10 cellular contexts compared by ENCODE assay signal in genomic region chr6:163438940-163439335, GRCh38. TPM values are rescaled to one million over a fixed set of nuclear protein-coding genes. Genes with fewer than 3 reads are reported as not detected.
DNase-seq lines count a peak whose midpoint lies in the region; ATAC-seq and TF ChIP-seq lines count a peak whose summit lies in the region.
"Had no signal": no experiment of that assay in that cellular context is flagged by ENCODE, and none has a peak within 500 bp of the region (broad histone marks: within the 10 kb centered on the region; RNA-seq: fewer than 3 reads in every experiment).

No MANE protein-coding gene starts in this region.

- peak; percentile 28 for DNase-seq in activated T-cell treated with anti-CD3 and anti-CD28 coated beads for 1 hour (ENCODE audit: low read depth)
- DNase-seq in activated T-cell treated with anti-CD3 and anti-CD28 coated beads, Interleukin-2, amount 50 U/mL, for 24 hours: no peak
- DNase-seq in NCI-H82 (lab: John Stamatoyannopoulos, UW): peak; percentile 69
- DNase-seq in glutamatergic neuron: peak; percentile 22
- peak; percentile 62 for DNase-seq in stomach
- no peak for DNase-seq in DMS79 (lab: John Stamatoyannopoulos, UW)
- no peak for DNase-seq in upper lobe of left lung
- no peak for DNase-seq in lower leg skin (ENCODE audit: low spot score in 2 of 2)
- DNase-seq: H9, NCI-H2227 treated with DMSO at 0.1 percent for 48 hours had no signal

- no peaks in the 10 kb centered on the region for H3K27me3 Mint-ChIP-seq in activated T-cell treated with anti-CD3 and anti-CD28 coated beads, Interleukin-2, amount 50 U/mL, for 24 hours
- H3K27me3 Mint-ChIP-seq in glutamatergic neuron (ENCODE audit: unreplicated experiment): no peaks in the 10 kb centered on the region

- no peak for TF ChIP-seq POLR2A in stomach (IDR thresholded peaks at IDR 0.05)
- no peak for TF ChIP-seq POLR2A in upper lobe of left lung (IDR thresholded peaks at IDR 0.05)
- no peak for TF ChIP-seq POLR2A in lower leg skin (IDR thresholded peaks at IDR 0.05)

- ATAC-seq in upper lobe of left lung (ENCODE audit: low FRiP score in 2 of 2): no peak

- no peak overlapping the region for H3K27ac ChIP-seq in stomach
- H3K27ac ChIP-seq in upper lobe of left lung: no peak overlapping the region

- no peak overlapping the region for H3K4me3 Mint-ChIP-seq in activated T-cell treated with anti-CD3 and anti-CD28 coated beads, Interleukin-2, amount 50 U/mL, for 24 hours
- no peak overlapping the region for H3K4me3 Mint-ChIP-seq in glutamatergic neuron (ENCODE audit: unreplicated experiment)
- H3K4me3 Mint-ChIP-seq: H9 had no signal

- no peak for TF ChIP-seq CTCF in glutamatergic neuron (IDR thresholded peaks at IDR 0.05; ENCODE audit: partially characterized antibody, unreplicated experiment)
- TF ChIP-seq CTCF in stomach (IDR thresholded peaks at IDR 0.05): no peak
- TF ChIP-seq CTCF in upper lobe of left lung (IDR thresholded peaks at IDR 0.05): no peak
- TF ChIP-seq CTCF in lower leg skin (IDR thresholded peaks at IDR 0.05): no peak

- H3K4me3 ChIP-seq in stomach: no peak overlapping the region
- no peak overlapping the region for H3K4me3 ChIP-seq in upper lobe of left lung
- no peak overlapping the region for H3K4me3 ChIP-seq in lower leg skin (ENCODE audit: low read depth, poor library complexity, severe bottlenecking)

- no peaks in the 10 kb centered on the region for H3K27me3 ChIP-seq in stomach
- H3K27me3 ChIP-seq in upper lobe of left lung: no peaks in the 10 kb centered on the region

- H3K36me3 Mint-ChIP-seq in activated T-cell treated with anti-CD3 and anti-CD28 coated beads, Interleukin-2, amount 50 U/mL, for 24 hours (ENCODE audit: low read depth): no peaks in the 10 kb centered on the region
- H3K36me3 Mint-ChIP-seq in glutamatergic neuron (ENCODE audit: unreplicated experiment): no peaks in the 10 kb centered on the region

- H3K4me1 ChIP-seq in stomach (peaks cover 19 to 85% (median 54%) of the 10 kb centered on the region in 4 donors), upper lobe of left lung (peaks cover 26 to 77% (median 64%) of the 10 kb centered on the region in 4 donors)

- 92 to 98% (median 94%) methylated on average over 4 of the region's 4 CpGs for WGBS in stomach, 5 donors
- WGBS in upper lobe of left lung, 2 donors: 89 to 91% methylated on average over 4 of the region's 4 CpGs
- 93 to 94% methylated on average over 4 of the region's 4 CpGs for WGBS in lower leg skin, 2 donors

- no peak overlapping the region for H3K27ac Mint-ChIP-seq in activated T-cell treated with anti-CD3 and anti-CD28 coated beads, Interleukin-2, amount 50 U/mL, for 24 hours
- H3K27ac Mint-ChIP-seq in glutamatergic neuron (ENCODE audit: unreplicated experiment): peak overlapping the region; percentile 31

- peaks cover 62% of the 10 kb centered on the region for H3K4me1 Mint-ChIP-seq in activated T-cell treated with anti-CD3 and anti-CD28 coated beads, Interleukin-2, amount 50 U/mL, for 24 hours (ENCODE audit: low read depth)
- peaks cover 19% of the 10 kb centered on the region for H3K4me1 Mint-ChIP-seq in glutamatergic neuron (ENCODE audit: low read depth, unreplicated experiment)

- intact Hi-C loops in stomach (cut with DNase I; ENCODE audit: low total_unique reads) (no loop called here), lower leg skin (cut with DNase I; ENCODE audit: low total_unique reads) (loop anchor here (10.0 kb wide), 1 partner anchor 516 kb away; no protein-coding TSS in a partner anchor)

- H3K9me3 ChIP-seq in stomach (no peaks in the 10 kb centered on the region), upper lobe of left lung (no peaks in the 10 kb centered on the region)

- TF ChIP-seq EP300 in stomach (IDR thresholded peaks at IDR 0.05) (no peak), upper lobe of left lung (IDR thresholded peaks at IDR 0.05) (no peak)

- H3K36me3 ChIP-seq in stomach (no peaks in the 10 kb centered on the region), upper lobe of left lung (no peaks in the 10 kb centered on the region)

- H3K9me3 Mint-ChIP-seq in activated T-cell treated with anti-CD3 and anti-CD28 coated beads, Interleukin-2, amount 50 U/mL, for 24 hours: no peaks in the 10 kb centered on the region
- peaks cover 1% of the 10 kb centered on the region for H3K9me3 Mint-ChIP-seq in glutamatergic neuron (ENCODE audit: unreplicated experiment)
- H3K9me3 Mint-ChIP-seq: H9 had no signal

RNA-seq across cellular contexts. Expression of gene QKI, which starts 24.4 kb away (rescaled TPM):
- 50.5 TPM for total RNA-seq in glutamatergic neuron (ENCODE audit: unreplicated experiment)
- total RNA-seq in stomach: 100 to 1,000 TPM in 2 of 5 donors, 10 to 100 TPM in 3; 13.9 to 261 (median 76.7) TPM
- 10 to 100 TPM in 2 of 3 donors, 1 to 10 TPM in 1; 8.0 to 25.5 (median 20.2) TPM for polyA plus RNA-seq in stomach
- 100 to 1,000 TPM; 181 to 273 (median 226) TPM for total RNA-seq in upper lobe of left lung
- 100 to 1,000 TPM; 126 to 199 (median 142) TPM for total RNA-seq in lower leg skin

Comparison
In these comparisons a context has a peak if more than half of its experiments do, and no peak if none do; other contexts are left out.
1. DNase-seq: peak in activated T-cell treated with anti-CD3 and anti-CD28 coated beads for 1 hour (single experiment), NCI-H82 (single experiment), glutamatergic neuron (single experiment) and stomach (single experiment); none in activated T-cell treated with anti-CD3 and anti-CD28 coated beads, Interleukin-2, amount 50 U/mL, for 24 hours (single experiment), DMS79 (single experiment), upper lobe of left lung (0 of 2) and lower leg skin (0 of 2).